In genomic region chr4:7159923-7160322, GRCh38 we compare ENCODE assay signal across 15 cellular contexts. TPM values are rescaled to one million over a fixed set of nuclear protein-coding genes. Genes with fewer than 3 reads are reported as not detected.
DNase-seq lines count a peak whose midpoint lies in the region; ATAC-seq, FAIRE-seq and TF ChIP-seq lines count a peak whose summit lies in the region.
"Had no signal": no experiment of that assay in that cellular context is flagged by ENCODE, and none has a peak within 500 bp of the region (broad histone marks: within the 10 kb centered on the region; RNA-seq: fewer than 3 reads in every experiment).

No MANE protein-coding gene starts in this region.

- peak; percentile 43 for DNase-seq in cardiac septum (ENCODE audit: low spot score)
- no peak for DNase-seq in left ventricle myocardium inferior
- peak; percentile 22 to 41 for DNase-seq in left colon
- DNase-seq in pancreas, result peak in 4 of 6 donors; percentile 10 to 62 (median 46)
- DNase-seq in OCI-M2 (lab: John Stamatoyannopoulos, UW; ENCODE audit: unreplicated experiment), result no peak
- no peak for DNase-seq in urothelium cell line (ENCODE audit: low spot score)
- DNase-seq: 8988T, MV-4-11, NCI-H1417 treated with DMSO at 0.1 percent for 48 hours, NCI-H2029 treated with DMSO at 0.1 percent for 48 hours, NCI-H510A had no signal

- peak; percentile 92 for ATAC-seq in left colon
- peak; percentile 29 to 69 (median 60) for ATAC-seq in pancreas
- ATAC-seq in GM21526 (IDR thresholded peaks at IDR 0.05; ENCODE audit: low FRiP score, unreplicated experiment), result no peak
- no peak for ATAC-seq in GM19324 (IDR thresholded peaks at IDR 0.05; ENCODE audit: low FRiP score, unreplicated experiment)
- ATAC-seq: HCT116 had no signal

- TF ChIP-seq CTCF in left ventricle myocardium inferior (IDR thresholded peaks at IDR 0.05; ENCODE audit: borderline replicate concordance) (no peak), pancreas (IDR thresholded peaks at IDR 0.05) (no peak)

- WGBS in pancreas, 2 donors, result 16 to 23% methylated on average over 6 of the region's 6 CpGs

- intact Hi-C loops in cardiac septum (cut with DNase I), result loop anchor here (5.0 kb wide), 1 partner anchor 58 kb away; no protein-coding TSS in a partner anchor
- intact Hi-C loops in left ventricle myocardium inferior (cut with micrococcal nuclease), result no loop called here
- intact Hi-C loops in left colon (cut with DNase I, micrococcal nuclease), result no loop called here
- intact Hi-C loops in pancreas (cut with DNase I), result no loop called here

- FAIRE-seq in pancreas (lab: Jason Lieb, UNC) (no peak), urothelium cell line (lab: Jason Lieb, UNC) (no peak)

- no peaks in the 10 kb centered on the region for H3K9me3 ChIP-seq in left ventricle myocardium inferior (replicated peaks)
- no peaks in the 10 kb centered on the region for H3K9me3 ChIP-seq in pancreas
- H3K9me3 ChIP-seq: BLaER1 treated with 17β-estradiol and CSF1 and Interleukin-3, amounts not matched to agents 10 nM and 100 nM had no signal

- no peak overlapping the region for H3K4me3 ChIP-seq in left ventricle myocardium inferior
- no peak overlapping the region for H3K4me3 ChIP-seq in pancreas
- H3K4me3 ChIP-seq: BLaER1 treated with 17β-estradiol and CSF1 and Interleukin-3, amounts not matched to agents 10 nM and 100 nM had no signal

- H3K27me3 ChIP-seq in left ventricle myocardium inferior (ENCODE audit: low read depth) (no peaks in the 10 kb centered on the region), pancreas (no peaks in the 10 kb centered on the region)
- H3K27me3 ChIP-seq: BLaER1 treated with 17β-estradiol and CSF1 and Interleukin-3, amounts not matched to agents 10 nM and 100 nM had no signal

- H3K27ac ChIP-seq in left ventricle myocardium inferior (replicated peaks) (no peak overlapping the region), pancreas (peak overlapping the region; percentile 39 to 71 (median 54))
- H3K27ac ChIP-seq: BLaER1 treated with 17β-estradiol and CSF1 and Interleukin-3, amounts not matched to agents 10 nM and 100 nM had no signal

- H3K4me1 ChIP-seq in left ventricle myocardium inferior, result peaks cover 17% of the 10 kb centered on the region
- peaks cover 20 to 30% (median 28%) of the 10 kb centered on the region in 3 donors for H3K4me1 ChIP-seq in pancreas

- no peaks in the 10 kb centered on the region for H3K36me3 ChIP-seq in left ventricle myocardium inferior
- H3K36me3 ChIP-seq in pancreas, result no peaks in the 10 kb centered on the region
- H3K36me3 ChIP-seq: BLaER1 treated with 17β-estradiol and CSF1 and Interleukin-3, amounts not matched to agents 10 nM and 100 nM had no signal

RNA-seq across cellular contexts. Expression of gene SORCS2, which starts 32.4 kb away (rescaled TPM):
- 6.9 TPM for total RNA-seq in cardiac septum
- total RNA-seq in left ventricle myocardium inferior, result 1.2 TPM
- total RNA-seq in left colon, result under 1 TPM; 0.21 to 0.92 TPM
- total RNA-seq in pancreas, result 1 to 10 TPM in 1 of 6 donors, under 1 TPM in 5; 0.37 to 1.7 (median 0.66) TPM
- under 1 TPM; 0.14 to 0.34 TPM for polyA plus RNA-seq in pancreas

Comparison
In these comparisons a context has a peak if more than half of its experiments do, and no peak if none do; other contexts are left out.
1. DNase-seq: peak in cardiac septum (single experiment), left colon (2 of 2) and pancreas (4 of 6); none in left ventricle myocardium inferior (single experiment), OCI-M2 (single experiment) and urothelium cell line (single experiment).
2. ATAC-seq: peak in left colon (single experiment) and pancreas (4 of 4); none in GM21526 (single experiment) and GM19324 (single experiment).